In genomic region chr16:30524575-30525571, GRCh38 we compare ENCODE assay signal across 17 cellular contexts. TPM values are rescaled to one million over a fixed set of nuclear protein-coding genes. Genes with fewer than 3 reads are reported as not detected.
DNase-seq lines count a peak whose midpoint lies in the region; ATAC-seq and TF ChIP-seq lines count a peak whose summit lies in the region.
"Had no signal": no experiment of that assay in that cellular context is flagged by ENCODE, and none has a peak within 500 bp of the region (broad histone marks: within the 10 kb centered on the region; RNA-seq: fewer than 3 reads in every experiment).

No MANE protein-coding gene starts in this region.

- H2BK5ac ChIP-seq in mesendoderm (ENCODE audit: low read length), result no peak overlapping the region

- intact Hi-C loops in left ventricle myocardium superior (cut with micrococcal nuclease) (no loop called here), heart left ventricle (cut with DNase I) (loop anchor here in 9 of 10 donors (5.0 to 10.0 kb wide), 6 partner anchors 47 to 460 kb away; partner anchors contain the start of genes SEPHS2 (in 7 of the 9), ZNF688 (in 2 of the 9), ALDOA (in 1 of the 9) and DCTPP1 (in 1 of the 9)), breast epithelium (cut with DNase I; ENCODE audit: low total_unique reads) (loop anchor here (10.0 kb wide), 1 partner anchor 100 kb away; no protein-coding TSS in a partner anchor)

- H3K56ac ChIP-seq in mesendoderm (ENCODE audit: low read length), result no peak overlapping the region

- CTCF ChIA-PET in T-cell (lab: Charles Lee), result interaction anchor here in 1 of 2 donors (0.6 to 1.3 kb wide), 2 partner anchors 92 to 116 kb away, joined by 3 to 6 read pairs; no protein-coding TSS in a partner anchor

- H3K79me2 ChIP-seq in mesendoderm (ENCODE audit: control insufficient read depth, insufficient read depth, low read length), result no peaks in the 10 kb centered on the region

- H3K36me3 ChIP-seq in heart left ventricle (peaks cover 0 to 13% (median 8%) of the 10 kb centered on the region in 9 donors), mesendoderm (ENCODE audit: control insufficient read depth, insufficient read depth, low read length) (peaks cover 3% of the 10 kb centered on the region), breast epithelium (peaks cover 6% of the 10 kb centered on the region)

- no peaks in the 10 kb centered on the region for H3K27me3 Mint-ChIP-seq in T-cell
- H3K27me3 Mint-ChIP-seq in stimulated activated naive B cell treated with anti-CD40 and anti-IgM and Interleukin-4, amounts not matched to agents 10 μg/mL and 1 μg/mL and 100 μg/mL, for 72 hours, result no peaks in the 10 kb centered on the region
- H3K27me3 Mint-ChIP-seq: stimulated activated naive CD8-positive, alpha-beta T cell treated with anti-CD3 and anti-CD28 coated beads, Interleukin-15, amount 100 ng/mL, for 72 hours had no signal

- WGBS in heart left ventricle, 4 donors, result 92 to 95% (median 94%) methylated on average over 42 to 60 of the region's 60 CpGs
- no CpG with 5 or more reads among the region's 60 CpGs for WGBS in mesendoderm (ENCODE audit: extremely low coverage, insufficient coverage, low lambda C conversion rate)

- H2AK5ac ChIP-seq in mesendoderm (ENCODE audit: low read length), result no peak overlapping the region

- H3K9ac ChIP-seq in mesendoderm (ENCODE audit: low read length), result no peak overlapping the region

- no peak overlapping the region for H3K4me2 ChIP-seq in mesendoderm (ENCODE audit: low read length)

- peak overlapping the region in 1 of 2 donors; percentile 55 for H3K27ac Mint-ChIP-seq in T-cell
- peak overlapping the region; percentile 67 for H3K27ac Mint-ChIP-seq in stimulated activated naive B cell treated with anti-CD40 and anti-IgM and Interleukin-4, amounts not matched to agents 10 μg/mL and 1 μg/mL and 100 μg/mL, for 72 hours

- H3K9me3 ChIP-seq in heart left ventricle (no peaks in the 10 kb centered on the region), breast epithelium (no peaks in the 10 kb centered on the region)

- ATAC-seq in left ventricle myocardium superior (no peak), heart left ventricle (no peak), T-cell (replicated peaks in 1 of 4) (no peak), GM21515 (IDR thresholded peaks at IDR 0.05; ENCODE audit: unreplicated experiment) (no peak)
- ATAC-seq in stimulated activated naive B cell treated with anti-CD40 and anti-IgM and Interleukin-4, amounts not matched to agents 10 μg/mL and 1 μg/mL and 100 μg/mL, for 72 hours (replicated peaks), result no peak
- ATAC-seq: foreskin keratinocyte; Right ventricle myocardium inferior; stimulated activated naive CD8-positive, alpha-beta T cell treated with anti-CD3 and anti-CD28 coated beads, Interleukin-15, amount 100 ng/mL, for 72 hours had no signal

- TF ChIP-seq CTCF in heart left ventricle (IDR thresholded peaks at IDR 0.05) (no peak), breast epithelium (IDR thresholded peaks at IDR 0.05) (no peak)

- H3K27me3 ChIP-seq in heart left ventricle (no peaks in the 10 kb centered on the region), mesendoderm (ENCODE audit: insufficient read depth, low read length, poor library complexity) (no peaks in the 10 kb centered on the region), breast epithelium (no peaks in the 10 kb centered on the region)
- H3K27me3 ChIP-seq: foreskin keratinocyte had no signal

- H3K4me1 Mint-ChIP-seq in T-cell, result peaks cover 13 to 24% (median 24%) of the 10 kb centered on the region in 3 donors
- H3K4me1 Mint-ChIP-seq in stimulated activated naive B cell treated with anti-CD40 and anti-IgM and Interleukin-4, amounts not matched to agents 10 μg/mL and 1 μg/mL and 100 μg/mL, for 72 hours, result peaks cover 29 to 54% of the 10 kb centered on the region in 2 donors

- H3K4me3 ChIP-seq in heart left ventricle, result no peak overlapping the region
- no peak overlapping the region for H3K4me3 ChIP-seq in mesendoderm (ENCODE audit: low read length)
- H3K4me3 ChIP-seq in breast epithelium, result no peak overlapping the region

- H4K8ac ChIP-seq in mesendoderm (ENCODE audit: low read depth, low read length), result no peak overlapping the region

- H2BK15ac ChIP-seq in mesendoderm (replicated peaks; ENCODE audit: low read depth), result no peak overlapping the region

- H3K23ac ChIP-seq in mesendoderm (ENCODE audit: low read length), result no peak overlapping the region

- no peak overlapping the region for H2BK120ac ChIP-seq in mesendoderm (ENCODE audit: low read depth, low read length)

- no peak overlapping the region for H3K4ac ChIP-seq in mesendoderm (ENCODE audit: low read depth, low read length)

- no peaks in the 10 kb centered on the region for H3K9me3 Mint-ChIP-seq in T-cell
- no peaks in the 10 kb centered on the region for H3K9me3 Mint-ChIP-seq in stimulated activated naive B cell treated with anti-CD40 and anti-IgM and Interleukin-4, amounts not matched to agents 10 μg/mL and 1 μg/mL and 100 μg/mL, for 72 hours
- H3K9me3 Mint-ChIP-seq: stimulated activated naive CD8-positive, alpha-beta T cell treated with anti-CD3 and anti-CD28 coated beads, Interleukin-15, amount 100 ng/mL, for 72 hours had no signal

- peak; percentile 41 for DNase-seq in left ventricle myocardium superior
- DNase-seq in heart left ventricle, result no peak
- DNase-seq in T-cell, result no peak
- no peak for DNase-seq in mesendoderm
- DNase-seq in stimulated activated naive B cell treated with anti-CD40 and anti-IgM and Interleukin-4, amounts not matched to agents 10 μg/mL and 1 μg/mL and 100 μg/mL, for 72 hours, result no peak
- DNase-seq in breast epithelium (ENCODE audit: low spot score in 2 of 2), result no peak
- no peak for DNase-seq in amniotic stem cell (lab: John Stamatoyannopoulos, UW)
- DNase-seq: activated CD8-positive, alpha-beta memory T cell treated with anti-CD3 and anti-CD28 coated beads, Interleukin-2, amount 50 U/mL, for 4 hours; effector CD8-positive, alpha-beta T cell; foreskin keratinocyte; NCI-H748 treated with DMSO at 0.1 percent for 48 hours; stimulated activated CD4-positive, alpha-beta T cell treated with anti-CD3 and anti-CD28 coated beads, Interleukin-4, amount 100 ng/mL, for 4 hours had no signal

- H3K27ac ChIP-seq in heart left ventricle (peak overlapping the region in 1 of 12 donors; percentile 33), mesendoderm (ENCODE audit: low read depth, low read length) (peak overlapping the region; percentile 17), breast epithelium (no peak overlapping the region)
- H3K27ac ChIP-seq: foreskin keratinocyte had no signal

- no peaks in the 10 kb centered on the region for H3K79me1 ChIP-seq in mesendoderm (ENCODE audit: low read length)

- peak overlapping the region; percentile 32 to 53 (median 39) for H3K4me3 Mint-ChIP-seq in T-cell
- peak overlapping the region; percentile 42 to 68 for H3K4me3 Mint-ChIP-seq in stimulated activated naive B cell treated with anti-CD40 and anti-IgM and Interleukin-4, amounts not matched to agents 10 μg/mL and 1 μg/mL and 100 μg/mL, for 72 hours

- POLR2A ChIA-PET in T-cell (lab: Charles Lee), result interaction anchor here in 1 of 2 donors (0.7 kb wide), 1 partner anchor 27 kb away, joined by 3 read pairs; no protein-coding TSS in a partner anchor

- TF ChIP-seq POLR2A in heart left ventricle (IDR thresholded peaks at IDR 0.05) (no peak), breast epithelium (IDR thresholded peaks at IDR 0.05) (no peak)

- H3K36me3 Mint-ChIP-seq in T-cell, result peaks cover 13% of the 10 kb centered on the region
- peaks cover 19 to 20% of the 10 kb centered on the region in 2 donors for H3K36me3 Mint-ChIP-seq in stimulated activated naive B cell treated with anti-CD40 and anti-IgM and Interleukin-4, amounts not matched to agents 10 μg/mL and 1 μg/mL and 100 μg/mL, for 72 hours

- H3K4me1 ChIP-seq in heart left ventricle (peaks cover 0 to 44% (median 19%) of the 10 kb centered on the region in 12 donors), mesendoderm (ENCODE audit: control insufficient read depth, low read depth, low read length) (peaks cover 8% of the 10 kb centered on the region), breast epithelium (peaks cover 0 to 10% of the 10 kb centered on the region in 2 donors)

- no peak overlapping the region for H4K5ac ChIP-seq in mesendoderm (ENCODE audit: low read length)

- H3K18ac ChIP-seq in mesendoderm (ENCODE audit: low read length), result no peak overlapping the region

RNA-seq across cellular contexts. Expression of gene ZNF768, which starts 1.5 kb away (rescaled TPM):
- total RNA-seq in left ventricle myocardium superior (75.4 TPM), heart left ventricle (10 to 100 TPM; 38.9 to 67.0 (median 47.8) TPM), T-cell (1 to 10 TPM; 5.0 to 8.3 (median 7.2) TPM), breast epithelium (10 to 100 TPM; 23.3 to 33.2 (median 29.8) TPM)
- polyA plus RNA-seq in heart left ventricle, result 10 to 100 TPM; 60.9 to 88.2 TPM
- polyA plus RNA-seq in mesendoderm (2013, experiment 1 of 2), result 20.2 TPM
- polyA plus RNA-seq in mesendoderm (2013, experiment 2 of 2), result 20.4 TPM

RNA-seq across cellular contexts. Expression of gene ZNF747, which starts 9.8 kb away (rescaled TPM):
- 9.0 TPM for total RNA-seq in left ventricle myocardium superior
- 10 to 100 TPM in 5 of 9 donors, 1 to 10 TPM in 4; 8.6 to 15.2 (median 10.5) TPM for total RNA-seq in heart left ventricle
- 1 to 10 TPM; 8.9 to 9.5 TPM for polyA plus RNA-seq in heart left ventricle
- 10 to 100 TPM in 3 of 5 donors, 1 to 10 TPM in 2; 6.8 to 17.4 (median 14.2) TPM for total RNA-seq in T-cell
- 5.4 TPM for polyA plus RNA-seq in mesendoderm (2013, experiment 1 of 2)
- polyA plus RNA-seq in mesendoderm (2013, experiment 2 of 2), result 5.2 TPM
- 10 to 100 TPM; 10.7 to 14.7 (median 13.2) TPM for total RNA-seq in breast epithelium

RNA-seq across cellular contexts. Expression of gene ZNF764, which starts 33.3 kb away (rescaled TPM):
- 9.1 TPM for total RNA-seq in left ventricle myocardium superior
- 10 to 100 TPM in 6 of 9 donors, 1 to 10 TPM in 3; 8.5 to 17.2 (median 12.3) TPM for total RNA-seq in heart left ventricle
- 1 to 10 TPM; 7.4 to 8.7 TPM for polyA plus RNA-seq in heart left ventricle
- 10 to 100 TPM; 14.9 to 33.9 (median 27.3) TPM for total RNA-seq in T-cell
- polyA plus RNA-seq in mesendoderm (2013, experiment 1 of 2), result 3.5 TPM
- polyA plus RNA-seq in mesendoderm (2013, experiment 2 of 2), result 3.3 TPM
- 1 to 10 TPM; 4.0 to 8.2 (median 7.5) TPM for total RNA-seq in breast epithelium

RNA-seq across cellular contexts. Expression of gene ZNF688, which starts 46.6 kb away (rescaled TPM):
- total RNA-seq in left ventricle myocardium superior (10.0 TPM), heart left ventricle (10 to 100 TPM in 8 of 9 donors, 1 to 10 TPM in 1; 10.0 to 14.3 (median 11.6) TPM), T-cell (10 to 100 TPM; 11.9 to 25.9 (median 20.7) TPM), breast epithelium (10 to 100 TPM; 17.4 to 18.4 (median 18.4) TPM)
- 10 to 100 TPM in 1 of 2 donors, 1 to 10 TPM in 1; 7.6 to 15.7 TPM for polyA plus RNA-seq in heart left ventricle
- polyA plus RNA-seq in mesendoderm (2013, experiment 1 of 2), result 2.2 TPM
- 2.3 TPM for polyA plus RNA-seq in mesendoderm (2013, experiment 2 of 2)

RNA-seq across cellular contexts. Expression of gene ITGAL, which starts 52.3 kb away (rescaled TPM):
- total RNA-seq in left ventricle myocardium superior (3.3 TPM), heart left ventricle (10 to 100 TPM in 2 of 9 donors, 1 to 10 TPM in 4, under 1 TPM in 3; 0.25 to 29.5 (median 1.8) TPM), T-cell (100 to 1,000 TPM; 322 to 640 (median 518) TPM), breast epithelium (1 to 10 TPM; 2.3 to 5.7 (median 2.4) TPM)
- 1 to 10 TPM in 1 of 2 donors, under 1 TPM in 1; 0.47 to 1.3 TPM for polyA plus RNA-seq in heart left ventricle
- 0.01 TPM for polyA plus RNA-seq in mesendoderm (2013, experiment 1 of 2)
- 0.01 TPM for polyA plus RNA-seq in mesendoderm (2013, experiment 2 of 2)
- total RNA-seq: foreskin keratinocyte, H1, M059J had no signal
- polyA plus RNA-seq: foreskin keratinocyte, H1 had no signal
